In genomic region chr14:76465651-76466050, GRCh38 we compare ENCODE assay signal across 20 cellular contexts.
"Had no signal": no experiment of that assay in that cellular context is flagged by ENCODE, and none has a peak within 500 bp of the region (broad histone marks: within the 10 kb centered on the region; RNA-seq: fewer than 3 reads in every experiment).

No MANE protein-coding gene starts in this region.

- H3K4me1 ChIP-seq: esophagus muscularis mucosa, foreskin keratinocyte, heart left ventricle had no signal

- H3K9me3 ChIP-seq: esophagus muscularis mucosa, heart left ventricle, testis had no signal

- H3K36me3 Mint-ChIP-seq: activated naive CD8-positive, alpha-beta T cell had no signal

- H3K27me3 ChIP-seq: esophagus muscularis mucosa, foreskin keratinocyte, heart left ventricle, testis had no signal

- H3K27ac Mint-ChIP-seq: activated naive CD8-positive, alpha-beta T cell had no signal

- ATAC-seq: foreskin keratinocyte; heart left ventricle; left ventricle myocardium superior; right cardiac atrium; stimulated activated naive CD8-positive, alpha-beta T cell treated with anti-CD3 and anti-CD28 coated beads, Interleukin-15, Interleukin-2, amounts not matched to agents 100 U/mL and 50 U/mL, for 24 hours had no signal

- DNase-seq: activated CD4-positive, alpha-beta T cell treated with anti-CD3 and anti-CD28 coated beads for 4 hours; activated CD4-positive, alpha-beta T cell treated with anti-CD3 and anti-CD28 coated beads, Interleukin-2, amount 50 U/mL, for 48 hours; activated CD8-positive, alpha-beta memory T cell treated with anti-CD3 and anti-CD28 coated beads for 24 hours; activated effector memory CD4-positive, alpha-beta T cell treated with Interleukin-2 at 50 U/mL for 16 hours; activated naive CD4-positive, alpha-beta T cell treated with Interleukin-2 at 50 U/mL for 16 hours; anterior cingulate cortex; dermis blood vessel endothelial cell; effector CD4-positive, alpha-beta T cell; foreskin keratinocyte; heart left ventricle; hypothalamus; left ventricle myocardium superior; right cardiac atrium; stimulated activated CD4-positive, alpha-beta T cell treated with anti-CD3 and anti-CD28 coated beads, Interleukin-15, amount 100 ng/mL, for 24 hours; stimulated activated naive CD8-positive, alpha-beta T cell treated with anti-CD3 and anti-CD28 coated beads, Interleukin-15, Interleukin-2, amounts not matched to agents 100 U/mL and 50 U/mL, for 24 hours; testis; trophoblast cell had no signal

- H3K9me3 Mint-ChIP-seq: nephron had no signal

- H3K4me3 Mint-ChIP-seq: activated naive CD8-positive, alpha-beta T cell; nephron had no signal

- H3K27ac ChIP-seq: esophagus muscularis mucosa, foreskin keratinocyte, heart left ventricle, testis had no signal

- H3K4me3 ChIP-seq: esophagus muscularis mucosa, heart left ventricle, testis had no signal

- H3K36me3 ChIP-seq: esophagus muscularis mucosa, heart left ventricle had no signal
